Comparison of ENCODE assay signal across 26 cellular contexts in the genomic region with DNA sequence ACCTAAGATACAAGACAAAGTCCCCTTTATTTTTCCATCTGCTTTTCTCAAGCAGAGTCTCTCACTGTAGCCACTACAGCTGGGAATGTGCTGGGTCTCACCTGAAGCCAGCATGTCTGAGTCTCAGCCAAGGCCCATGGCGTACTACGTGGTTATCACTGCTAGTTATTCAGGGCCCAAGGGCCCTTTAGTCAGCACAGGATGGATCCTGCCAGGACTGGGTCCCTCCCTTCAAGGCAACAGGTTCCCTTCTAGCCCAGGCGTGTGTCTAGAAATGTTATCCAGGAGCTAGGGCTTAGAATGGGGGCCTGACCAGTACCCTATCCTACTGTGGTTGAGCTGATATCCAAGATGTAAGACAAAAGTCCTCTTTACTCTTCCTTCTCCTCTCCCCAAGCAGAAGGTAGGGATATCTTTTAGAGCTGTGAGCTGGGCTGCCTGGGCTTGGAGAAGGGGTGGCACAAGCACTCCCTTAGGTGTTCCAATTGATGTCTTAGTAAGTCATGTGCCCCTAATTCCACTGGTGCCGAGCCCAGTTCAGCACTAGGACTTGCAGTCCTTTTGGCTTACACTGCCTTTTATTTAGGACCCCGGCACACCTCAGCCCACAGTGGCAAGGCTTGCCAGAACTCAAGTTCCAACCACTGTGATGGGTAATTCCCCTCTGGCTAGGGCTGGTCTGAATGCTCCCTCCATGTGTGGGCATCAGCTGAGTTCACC.
"Had no signal": no experiment of that assay in that cellular context is flagged by ENCODE, and none has a peak within 500 bp of the region (broad histone marks: within the 10 kb centered on the region; RNA-seq: fewer than 3 reads in every experiment).

No MANE protein-coding gene starts in this region.

- FAIRE-seq: endothelial cell of umbilical vein, islet of Langerhans, pancreas, urothelium cell line had no signal

- H3K27me3 ChIP-seq: esophagus squamous epithelium, hepatocyte, neutrophil, pancreas, spleen, testis, tibial artery, upper lobe of left lung had no signal

- DNase-seq: dermis blood vessel endothelial cell; effector memory CD4-positive, alpha-beta T cell; esophagus squamous epithelium; foreskin melanocyte; kidney glomerular epithelial cell; left colon; mesenchymal stem cell; mucosa of descending colon; naive B cell; pancreas; spleen; stimulated activated CD4-positive, alpha-beta T cell treated with anti-CD3 and anti-CD28 coated beads, Interleukin-4, amount 100 ng/mL, for 4 hours; stimulated activated naive CD8-positive, alpha-beta T cell treated with anti-CD3 and anti-CD28 coated beads, Interleukin-15, Interleukin-2, amounts not matched to agents 100 U/mL and 50 U/mL, for 24 hours; substantia nigra; testis; tibial artery; upper lobe of left lung had no signal

- H3K4me2 ChIP-seq: hepatocyte had no signal

- H3K4me1 ChIP-seq: testis had no signal

- H3K9me3 ChIP-seq: neutrophil, pancreas, testis, tibial artery, upper lobe of left lung had no signal

- H2AFZ ChIP-seq: hepatocyte had no signal

- ATAC-seq: mucosa of descending colon; natural killer cell treated with Interleukin-12 subunit alpha and Interleukin-12 subunit beta and Interleukin-15 and Interleukin-18, amount 100 ng/mL, for 72 hours; stimulated activated memory B cell treated with anti-CD40 and anti-IgM and Interleukin-4, amounts not matched to agents 10 μg/mL and 1 μg/mL and 100 μg/mL, for 72 hours; stimulated activated naive CD8-positive, alpha-beta T cell treated with anti-CD3 and anti-CD28 coated beads, Interleukin-15, Interleukin-2, amounts not matched to agents 100 U/mL and 50 U/mL, for 24 hours had no signal

- H3K27ac ChIP-seq: coronary artery, esophagus squamous epithelium, hepatocyte, neutrophil, pancreas, skin epidermis, spleen, testis, tibial artery, upper lobe of left lung had no signal

- H3K4me3 ChIP-seq: coronary artery, esophagus squamous epithelium, hepatocyte, mucosa of descending colon, pancreas, skin epidermis, spleen, testis, tibial artery, upper lobe of left lung had no signal

- H3K36me3 ChIP-seq: neutrophil, pancreas, tibial artery, upper lobe of left lung had no signal
